9 cellular contexts compared by ENCODE assay signal in the genomic region with DNA sequence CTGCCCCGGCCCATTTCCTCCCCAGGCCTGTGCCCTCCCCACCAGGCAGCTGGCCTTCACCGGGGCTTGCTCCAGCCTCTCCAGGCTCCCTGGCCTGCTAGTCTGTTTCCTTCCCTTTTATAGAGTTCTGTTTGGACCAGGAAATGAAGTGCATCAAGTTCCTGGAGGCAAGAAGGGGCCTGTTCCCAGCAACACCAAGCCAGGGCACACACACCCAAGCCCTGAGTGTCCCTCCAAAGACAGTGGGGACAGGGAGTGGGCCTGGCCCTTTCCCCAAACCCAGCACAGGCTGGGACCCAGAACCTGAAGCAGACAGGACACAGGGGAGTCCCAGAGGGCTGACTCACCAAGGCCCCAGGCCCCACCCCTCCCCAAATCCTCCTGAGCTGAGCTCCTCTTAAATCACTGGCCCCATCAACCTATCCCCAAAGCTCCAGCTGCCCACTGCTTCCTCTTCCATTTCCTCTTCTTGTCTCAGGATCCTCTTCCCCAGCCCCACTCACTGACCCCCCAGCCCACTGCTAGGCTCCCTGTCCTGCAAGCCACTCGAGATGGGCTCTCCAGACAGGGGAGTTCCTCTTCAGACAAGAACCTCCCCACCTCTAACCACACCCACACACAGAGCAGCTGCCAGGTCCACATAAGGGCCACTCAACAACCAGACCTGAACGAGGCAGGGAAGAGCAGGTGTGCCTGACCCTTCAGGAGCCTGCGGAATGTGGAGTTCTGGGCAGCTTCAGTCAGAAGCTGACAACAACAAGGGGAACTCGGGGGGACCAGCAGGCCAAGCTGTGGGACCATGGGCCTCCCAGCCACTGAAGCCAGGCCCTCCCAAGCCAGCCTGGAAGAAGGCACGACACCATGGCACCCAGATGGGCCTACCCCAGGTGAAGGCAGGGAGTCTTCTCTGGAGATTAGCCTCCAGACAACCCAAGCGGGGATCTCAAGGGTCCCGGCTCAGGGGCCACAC.
DNase-seq lines count a peak whose midpoint lies in the region; ATAC-seq and TF ChIP-seq lines count a peak whose summit lies in the region.
"Had no signal": no experiment of that assay in that cellular context is flagged by ENCODE, and none has a peak within 500 bp of the region (broad histone marks: within the 10 kb centered on the region; RNA-seq: fewer than 3 reads in every experiment).

No MANE protein-coding gene starts in this region.

- peak overlapping the region; percentile 67 for H3K27ac ChIP-seq in cingulate gyrus (ENCODE audit: low read depth, low read length)
- H3K27ac ChIP-seq in uterus = peak overlapping the region; percentile 92 to 97

- H3K9me3 ChIP-seq in mucosa of stomach (ENCODE audit: control insufficient read depth, low read length) (no peaks in the 10 kb centered on the region), uterus (no peaks in the 10 kb centered on the region)

- peak overlapping the region; percentile 17 to 31 for H3K27ac Mint-ChIP-seq in activated naive CD4-positive, alpha-beta T cell treated with anti-CD3 and anti-CD28 coated beads, Interleukin-2, amount 50 U/mL, for 72 hours
- H3K27ac Mint-ChIP-seq in glutamatergic neuron (ENCODE audit: unreplicated experiment) = no peak overlapping the region
- H3K27ac Mint-ChIP-seq in activated T-helper 1 cell treated with anti-CD3 and anti-CD28 coated beads, Interleukin-12 subunit alpha, Interleukin-12 subunit beta, Interleukin-2, Interleukin-4 antibody, amounts not matched to agents 30 ng/mL and 10 ng/mL and 1 ng/mL, durations not matched to agents 14 hours and 24 hours and 36 hours = no peak overlapping the region
- H3K27ac Mint-ChIP-seq: activated naive CD4-positive, alpha-beta T cell treated with anti-CD3 and anti-CD28 coated beads, Interleukin-2, amount 10 ng/mL, durations not matched to agents 7 days and 5 days had no signal

- no peak for ATAC-seq in activated naive CD4-positive, alpha-beta T cell treated with anti-CD3 and anti-CD28 coated beads, Interleukin-2, amount 50 U/mL, for 72 hours
- no peak for ATAC-seq in GM21447 (IDR thresholded peaks at IDR 0.05; ENCODE audit: unreplicated experiment)

- H3K4me1 ChIP-seq in mucosa of stomach (ENCODE audit: control insufficient read depth, insufficient read depth, low read length) = peaks cover 41% of the 10 kb centered on the region
- peaks cover 50 to 52% of the 10 kb centered on the region in 2 donors for H3K4me1 ChIP-seq in uterus

- no peaks in the 10 kb centered on the region for H3K9me3 Mint-ChIP-seq in activated naive CD4-positive, alpha-beta T cell treated with anti-CD3 and anti-CD28 coated beads, Interleukin-2, amount 50 U/mL, for 72 hours
- H3K9me3 Mint-ChIP-seq in glutamatergic neuron (ENCODE audit: unreplicated experiment) = peaks cover 2% of the 10 kb centered on the region
- no peaks in the 10 kb centered on the region for H3K9me3 Mint-ChIP-seq in activated T-helper 1 cell treated with anti-CD3 and anti-CD28 coated beads, Interleukin-12 subunit alpha, Interleukin-12 subunit beta, Interleukin-2, Interleukin-4 antibody, amounts not matched to agents 30 ng/mL and 10 ng/mL and 1 ng/mL, durations not matched to agents 14 hours and 24 hours and 36 hours
- H3K9me3 Mint-ChIP-seq: activated naive CD4-positive, alpha-beta T cell treated with anti-CD3 and anti-CD28 coated beads, Interleukin-2, amount 10 ng/mL, durations not matched to agents 7 days and 5 days had no signal

- no peak for DNase-seq in activated naive CD4-positive, alpha-beta T cell treated with anti-CD3 and anti-CD28 coated beads, Interleukin-2, amount 50 U/mL, for 72 hours (ENCODE audit: low spot score in 2 of 2)
- DNase-seq in activated naive CD4-positive, alpha-beta T cell (lab: John Stamatoyannopoulos, UW) = no peak
- peak in 1 of 2 donors; percentile 80 for DNase-seq in uterus
- DNase-seq in glutamatergic neuron = no peak
- DNase-seq in activated T-helper 1 cell treated with anti-CD3 and anti-CD28 coated beads, Interleukin-12 subunit alpha, Interleukin-12 subunit beta, Interleukin-2, Interleukin-4 antibody, amounts not matched to agents 30 ng/mL and 10 ng/mL and 1 ng/mL, durations not matched to agents 14 hours and 24 hours and 36 hours (ENCODE audit: low spot score) = no peak
- DNase-seq: activated naive CD4-positive, alpha-beta T cell treated with anti-CD3 and anti-CD28 coated beads, Interleukin-2, amount 10 ng/mL, durations not matched to agents 7 days and 5 days had no signal

- no peak overlapping the region for H3K4me3 Mint-ChIP-seq in glutamatergic neuron (ENCODE audit: unreplicated experiment)
- H3K4me3 Mint-ChIP-seq in activated T-helper 1 cell treated with anti-CD3 and anti-CD28 coated beads, Interleukin-12 subunit alpha, Interleukin-12 subunit beta, Interleukin-2, Interleukin-4 antibody, amounts not matched to agents 30 ng/mL and 10 ng/mL and 1 ng/mL, durations not matched to agents 14 hours and 24 hours and 36 hours = no peak overlapping the region
- H3K4me3 Mint-ChIP-seq: activated naive CD4-positive, alpha-beta T cell treated with anti-CD3 and anti-CD28 coated beads, Interleukin-2, amount 10 ng/mL, durations not matched to agents 7 days and 5 days had no signal

- intact Hi-C loops in uterus (cut with DNase I; ENCODE audit: low total_unique reads) = no loop called here
- intact Hi-C loops in activated T-helper 1 cell treated with anti-CD3 and anti-CD28 coated beads, Interleukin-12 subunit alpha, Interleukin-12 subunit beta, Interleukin-2, Interleukin-4 antibody, amounts not matched to agents 30 ng/mL and 10 ng/mL and 1 ng/mL, durations not matched to agents 14 hours and 24 hours and 36 hours (cut with micrococcal nuclease) = no loop called here

- no peak overlapping the region for H3K4me3 ChIP-seq in mucosa of stomach (ENCODE audit: low read length)
- H3K4me3 ChIP-seq in uterus = no peak overlapping the region

- no peaks in the 10 kb centered on the region for H3K27me3 ChIP-seq in mucosa of stomach (ENCODE audit: control insufficient read depth, insufficient read depth, low read length)
- no peaks in the 10 kb centered on the region for H3K27me3 ChIP-seq in uterus

- H3K36me3 Mint-ChIP-seq in activated naive CD4-positive, alpha-beta T cell treated with anti-CD3 and anti-CD28 coated beads, Interleukin-2, amount 50 U/mL, for 72 hours = no peaks in the 10 kb centered on the region
- peaks cover under 1% of the 10 kb centered on the region for H3K36me3 Mint-ChIP-seq in glutamatergic neuron (ENCODE audit: unreplicated experiment)
- no peaks in the 10 kb centered on the region for H3K36me3 Mint-ChIP-seq in activated T-helper 1 cell treated with anti-CD3 and anti-CD28 coated beads, Interleukin-12 subunit alpha, Interleukin-12 subunit beta, Interleukin-2, Interleukin-4 antibody, amounts not matched to agents 30 ng/mL and 10 ng/mL and 1 ng/mL, durations not matched to agents 14 hours and 24 hours and 36 hours (ENCODE audit: low read depth)
- H3K36me3 Mint-ChIP-seq: activated naive CD4-positive, alpha-beta T cell treated with anti-CD3 and anti-CD28 coated beads, Interleukin-2, amount 10 ng/mL, durations not matched to agents 7 days and 5 days had no signal

- TF ChIP-seq CTCF in uterus (IDR thresholded peaks at IDR 0.05) = no peak
- TF ChIP-seq CTCF in glutamatergic neuron (IDR thresholded peaks at IDR 0.05; ENCODE audit: partially characterized antibody, unreplicated experiment) = no peak

- peaks cover 24% of the 10 kb centered on the region for H3K4me1 Mint-ChIP-seq in glutamatergic neuron (ENCODE audit: low read depth, unreplicated experiment)
- H3K4me1 Mint-ChIP-seq in activated T-helper 1 cell treated with anti-CD3 and anti-CD28 coated beads, Interleukin-12 subunit alpha, Interleukin-12 subunit beta, Interleukin-2, Interleukin-4 antibody, amounts not matched to agents 30 ng/mL and 10 ng/mL and 1 ng/mL, durations not matched to agents 14 hours and 24 hours and 36 hours (ENCODE audit: low read depth) = peaks cover 16% of the 10 kb centered on the region

- no peaks in the 10 kb centered on the region for H3K36me3 ChIP-seq in mucosa of stomach (ENCODE audit: control insufficient read depth, insufficient read depth, low read length)
- H3K36me3 ChIP-seq in uterus = no peaks in the 10 kb centered on the region

- TF ChIP-seq POLR2A in uterus (IDR thresholded peaks at IDR 0.05) = peak; percentile 28 to 31

- H3K9ac ChIP-seq in mucosa of stomach (ENCODE audit: low read length) = peak overlapping the region; percentile 42

- peaks cover 22% of the 10 kb centered on the region for H3K27me3 Mint-ChIP-seq in glutamatergic neuron (ENCODE audit: unreplicated experiment)
- H3K27me3 Mint-ChIP-seq in activated T-helper 1 cell treated with anti-CD3 and anti-CD28 coated beads, Interleukin-12 subunit alpha, Interleukin-12 subunit beta, Interleukin-2, Interleukin-4 antibody, amounts not matched to agents 30 ng/mL and 10 ng/mL and 1 ng/mL, durations not matched to agents 14 hours and 24 hours and 36 hours (ENCODE audit: insufficient read depth) = no peaks in the 10 kb centered on the region

Comparison
In these comparisons a context has a peak if more than half of its experiments do, and no peak if none do; other contexts are left out.
1. H3K27ac Mint-ChIP-seq: peak in activated naive CD4-positive, alpha-beta T cell treated with anti-CD3 and anti-CD28 coated beads, Interleukin-2, amount 50 U/mL, for 72 hours (2 of 2); none in glutamatergic neuron (single experiment) and activated T-helper 1 cell treated with anti-CD3 and anti-CD28 coated beads, Interleukin-12 subunit alpha, Interleukin-12 subunit beta, Interleukin-2, Interleukin-4 antibody, amounts not matched to agents 30 ng/mL and 10 ng/mL and 1 ng/mL, durations not matched to agents 14 hours and 24 hours and 36 hours (single experiment).